ENCODE assay signal across 34 cellular contexts in the genomic region with DNA sequence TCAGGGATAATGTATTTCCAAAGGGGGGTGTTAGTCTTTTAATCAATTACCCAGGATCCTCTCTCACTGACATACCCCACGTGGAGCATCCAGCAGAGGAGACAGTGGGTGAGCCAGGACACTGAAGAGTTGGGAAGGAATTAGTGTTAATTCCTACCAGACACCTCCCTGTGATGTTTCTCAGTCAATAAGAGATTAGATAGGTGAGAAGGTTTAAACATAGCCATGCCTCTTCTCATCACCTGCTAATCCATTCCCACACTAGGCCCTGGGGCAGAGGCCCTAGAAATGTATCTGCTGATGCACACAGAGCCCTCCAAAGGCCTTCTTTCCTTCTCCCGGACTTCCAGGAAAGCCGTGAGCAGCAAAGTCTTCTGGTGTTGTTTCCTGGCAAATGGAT.
"Had no signal": no experiment of that assay in that cellular context is flagged by ENCODE, and none has a peak within 500 bp of the region (broad histone marks: within the 10 kb centered on the region; RNA-seq: fewer than 3 reads in every experiment).

No MANE protein-coding gene starts in this region.

- H3K36me3 ChIP-seq: MG63 had no signal

- H3K27me3 ChIP-seq: MG63 had no signal

- H3K9me3 ChIP-seq: MG63 had no signal

- DNase-seq: Karpas-422, Kasumi-1, MG63, MM.1S, MV-4-11, NCI-H1048, NCI-H1092, NCI-H1092 treated with DMSO at 0.1 percent for 48 hours, NCI-H1105, NCI-H1105 treated with DMSO at 0.1 percent for 48 hours, NCI-H1417, NCI-H1417 treated with DMSO at 0.1 percent for 48 hours, NCI-H1436, NCI-H1436 treated with DMSO at 0.1 percent for 48 hours, NCI-H146, NCI-H1694, NCI-H1694 treated with DMSO at 0.1 percent for 48 hours, NCI-H187, NCI-H187 treated with DMSO at 0.1 percent for 48 hours, NCI-H1930, NCI-H2029, NCI-H2029 treated with DMSO at 0.1 percent for 48 hours, NCI-H2081, NCI-H2081 treated with DMSO at 0.1 percent for 48 hours, NCI-H2107, NCI-H2171, NCI-H2171 treated with DMSO at 0.1 percent for 48 hours, NCI-H2227 treated with DMSO at 0.1 percent for 48 hours, NCI-H226, NCI-H345, NCI-H446, NCI-H446 treated with DMSO at 0.1 percent for 48 hours, NCI-H510A, NCI-H510A treated with DMSO at 0.1 percent for 48 hours had no signal

- H3K4me3 ChIP-seq: MG63 had no signal
